Comparison of ENCODE assay signal across 1 cellular context in the genomic region with DNA sequence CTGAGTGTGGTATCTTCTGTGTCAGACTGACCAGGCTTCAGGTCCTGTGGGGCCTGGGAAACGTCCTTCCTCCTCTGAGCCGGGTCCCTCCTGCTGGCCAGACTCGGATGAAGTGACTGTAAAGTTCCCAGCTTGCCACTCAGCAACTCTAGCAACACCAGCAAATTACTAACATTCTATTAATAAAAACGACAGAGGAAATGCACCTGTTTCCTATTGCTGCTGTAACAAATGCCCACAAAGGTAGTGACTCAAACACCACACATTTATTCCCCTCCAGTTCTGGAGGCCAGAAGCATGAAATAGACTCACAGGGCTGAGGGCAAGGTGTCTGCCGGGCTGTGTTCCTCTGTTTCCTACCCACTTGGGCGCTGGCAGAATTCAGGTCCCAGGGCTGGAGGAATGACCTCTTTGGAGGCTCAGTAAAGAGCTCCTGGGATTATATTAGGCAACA.
TF ChIP-seq lines count a peak whose summit lies in the region.

No MANE protein-coding gene starts in this region.

TF ChIP-seq in endothelial cell of umbilical vein, 7 proteins besides CTCF, POLR2A, EP300 and RAD21:
- TF ChIP-seq FOS (IDR thresholded peaks at IDR 0.05; ENCODE audit: borderline replicate concordance, insufficient read depth, low read length): peak; percentile 8
- TF ChIP-seq JUN (IDR thresholded peaks at IDR 0.05; ENCODE audit: borderline replicate concordance, insufficient read depth, insufficient read length, low read depth): peak; percentile 76
- no peak for TF ChIP-seq MYC (IDR thresholded peaks at IDR 0.05; ENCODE audit: low read depth, low read length)
